Comparison of ENCODE assay signal across 9 cellular contexts in the genomic region with DNA sequence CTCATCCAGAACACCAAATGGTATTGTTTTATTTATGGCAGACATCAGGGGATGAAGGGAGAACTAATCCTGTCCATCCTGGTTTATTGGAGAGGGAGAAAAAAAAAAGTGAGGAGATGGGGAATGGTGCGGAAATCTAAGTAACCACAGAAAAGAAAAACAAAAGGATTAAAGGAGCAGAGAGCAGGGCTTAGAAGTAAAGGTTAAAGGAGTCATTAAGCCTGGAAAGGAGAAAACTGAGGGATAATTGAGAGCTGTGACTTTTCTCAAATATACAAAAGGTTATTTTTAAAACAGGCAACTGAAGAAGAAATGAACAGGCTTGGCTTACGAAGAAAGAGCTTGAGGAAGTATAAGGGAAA.
DNase-seq lines count a peak whose midpoint lies in the region; ATAC-seq and TF ChIP-seq lines count a peak whose summit lies in the region.
"Had no signal": no experiment of that assay in that cellular context is flagged by ENCODE, and none has a peak within 500 bp of the region (broad histone marks: within the 10 kb centered on the region; RNA-seq: fewer than 3 reads in every experiment).

No MANE protein-coding gene starts in this region.

- H3K9me3 Mint-ChIP-seq in CD14-positive monocyte, result peaks cover 0 to 4% (median 0%) of the 10 kb centered on the region in 7 donors

- H3K4me3 Mint-ChIP-seq in CD14-positive monocyte, result peak overlapping the region in 1 of 2 donors; percentile 27

- peak overlapping the region; percentile 89 for H3K4me2 ChIP-seq in OCI-LY3 (ENCODE audit: low read length)
- no peak overlapping the region for H3K4me2 ChIP-seq in trophoblast cell (ENCODE audit: low read length)

- H2BK5ac ChIP-seq in trophoblast cell (ENCODE audit: low read depth, low read length, poor library complexity), result no peak overlapping the region

- no peak overlapping the region for H3K23ac ChIP-seq in trophoblast cell (ENCODE audit: low read length)

- peaks cover 0 to 2% (median 0%) of the 10 kb centered on the region in 3 donors for H3K27me3 Mint-ChIP-seq in CD14-positive monocyte (ENCODE audit: low read depth in 3 of 3)

- peaks cover 40 to 70% of the 10 kb centered on the region in 2 donors for H3K36me3 Mint-ChIP-seq in CD14-positive monocyte

- WGBS in trophoblast cell (ENCODE audit: extremely low coverage, insufficient coverage, insufficient read length), result no CpG with 5 or more reads among the region's 2 CpGs

- no peak overlapping the region for H4K8ac ChIP-seq in trophoblast cell (ENCODE audit: low read depth, low read length)

- no peak overlapping the region for H2BK120ac ChIP-seq in trophoblast cell (ENCODE audit: insufficient read depth, low read length, poor library complexity)

- peaks cover 56% of the 10 kb centered on the region for H3K4me1 Mint-ChIP-seq in CD14-positive monocyte

- no peak overlapping the region for H3K18ac ChIP-seq in trophoblast cell (ENCODE audit: low read length)

- peak overlapping the region; percentile 90 for H2BK12ac ChIP-seq in trophoblast cell (ENCODE audit: low read length)

- no peaks in the 10 kb centered on the region for H3K36me3 ChIP-seq in OCI-LY3 (replicated peaks; ENCODE audit: low read depth, low read length)
- no peaks in the 10 kb centered on the region for H3K36me3 ChIP-seq in duodenal mucosa (ENCODE audit: control insufficient read depth in 1 of 2, insufficient read depth in 2 of 2, low read length in 2 of 2)
- H3K36me3 ChIP-seq in trophoblast cell (ENCODE audit: control insufficient read depth in 1 of 2, insufficient read depth in 2 of 2, low read length in 2 of 2), result no peaks in the 10 kb centered on the region

- no peak overlapping the region for H2AK5ac ChIP-seq in trophoblast cell (ENCODE audit: low read length)

- H3K27ac ChIP-seq in OCI-LY3 (ENCODE audit: low read length) (peak overlapping the region; percentile 84), duodenal mucosa (ENCODE audit: low read depth, low read length) (peak overlapping the region; percentile 79), trophoblast cell (ENCODE audit: low read depth, low read length) (no peak overlapping the region)

- DNase-seq in CD14-positive monocyte (ENCODE audit: low spot score) (no peak), trophoblast cell (no peak), DMS79 (lab: John Stamatoyannopoulos, UW) (no peak), NCI-H1092 treated with DMSO at 0.1 percent for 48 hours (lab: John Stamatoyannopoulos, UW) (no peak), NCI-H345 treated with DMSO at 0.1 percent for 48 hours (lab: John Stamatoyannopoulos, UW; ENCODE audit: unreplicated experiment) (no peak)

- H2AFZ ChIP-seq in OCI-LY3 (ENCODE audit: low read depth, low read length) (no peak overlapping the region), trophoblast cell (ENCODE audit: insufficient read depth, low read length, poor library complexity) (no peak overlapping the region)

- H3K79me2 ChIP-seq in OCI-LY3 (ENCODE audit: low read length), result no peaks in the 10 kb centered on the region
- H3K79me2 ChIP-seq in trophoblast cell (ENCODE audit: control insufficient read depth, insufficient read depth, low read length, poor library complexity), result no peaks in the 10 kb centered on the region

- H3K4ac ChIP-seq in trophoblast cell (ENCODE audit: low read depth, low read length), result no peak overlapping the region

- H3K4me3 ChIP-seq in OCI-LY3 (ENCODE audit: low read length) (peak overlapping the region; percentile 74), duodenal mucosa (ENCODE audit: low read depth in 1 of 2, low read length in 2 of 2) (no peak overlapping the region), trophoblast cell (ENCODE audit: low read depth, low read length) (no peak overlapping the region)

- H3K14ac ChIP-seq in trophoblast cell (ENCODE audit: low read length), result no peak overlapping the region

- peaks cover 51% of the 10 kb centered on the region for H3K4me1 ChIP-seq in OCI-LY3 (ENCODE audit: low read length)
- H3K4me1 ChIP-seq in duodenal mucosa (ENCODE audit: control insufficient read depth in 1 of 2, insufficient read depth in 2 of 2, low read length in 2 of 2), result peaks cover 50 to 55% of the 10 kb centered on the region in 2 donors
- H3K4me1 ChIP-seq in trophoblast cell (ENCODE audit: control insufficient read depth in 1 of 2, insufficient read depth in 2 of 2, low read length in 2 of 2), result peaks cover 26 to 31% of the 10 kb centered on the region in 2 experiments

- H3K9ac ChIP-seq in OCI-LY3 (ENCODE audit: low read length) (peak overlapping the region; percentile 74), duodenal mucosa (ENCODE audit: low read depth in 1 of 2, low read length in 2 of 2) (peak overlapping the region in 1 of 2 donors; percentile 39), trophoblast cell (ENCODE audit: low read length) (no peak overlapping the region)

- peak overlapping the region; percentile 89 to 99 (median 98) for H3K27ac Mint-ChIP-seq in CD14-positive monocyte

- H4K91ac ChIP-seq in trophoblast cell (ENCODE audit: low read depth, low read length), result no peak overlapping the region

- TF ChIP-seq CTCF in CD14-positive monocyte (IDR thresholded peaks at IDR 0.05) (no peak), OCI-LY3 (IDR thresholded peaks at IDR 0.05; ENCODE audit: low read depth, low read length) (no peak)

- H3K9me3 ChIP-seq in OCI-LY3 (ENCODE audit: insufficient read depth, low read length), result no peaks in the 10 kb centered on the region
- no peaks in the 10 kb centered on the region for H3K9me3 ChIP-seq in duodenal mucosa (ENCODE audit: control insufficient read depth in 1 of 2, low read length in 2 of 2)
- H3K9me3 ChIP-seq in trophoblast cell (ENCODE audit: insufficient read depth, low read depth, low read length), result peaks cover 1% of the 10 kb centered on the region

- ATAC-seq in HG03135 (IDR thresholded peaks at IDR 0.05; ENCODE audit: unreplicated experiment), result no peak
- ATAC-seq: HCT116 had no signal

- H4K12ac ChIP-seq in trophoblast cell (ENCODE audit: low read depth, low read length), result no peak overlapping the region

- peaks cover 34% of the 10 kb centered on the region for H3K79me1 ChIP-seq in trophoblast cell (ENCODE audit: low read length)

- intact Hi-C loops in CD14-positive monocyte (cut with micrococcal nuclease), result loop anchor here in 1 of 2 donors (5.0 kb wide), 2 partner anchors 93 to 128 kb away; a partner anchor contains a TSS

- no peaks in the 10 kb centered on the region for H3K27me3 ChIP-seq in OCI-LY3 (ENCODE audit: low read depth, low read length)
- no peaks in the 10 kb centered on the region for H3K27me3 ChIP-seq in duodenal mucosa (ENCODE audit: control insufficient read depth in 1 of 2, insufficient read depth in 2 of 2, low read length in 2 of 2)
- H3K27me3 ChIP-seq in trophoblast cell (ENCODE audit: insufficient read depth, low read length), result no peaks in the 10 kb centered on the region

- H4K20me1 ChIP-seq in OCI-LY3 (ENCODE audit: insufficient read depth, low read length), result no peaks in the 10 kb centered on the region
